8 cellular contexts compared by ENCODE assay signal in the genomic region with DNA sequence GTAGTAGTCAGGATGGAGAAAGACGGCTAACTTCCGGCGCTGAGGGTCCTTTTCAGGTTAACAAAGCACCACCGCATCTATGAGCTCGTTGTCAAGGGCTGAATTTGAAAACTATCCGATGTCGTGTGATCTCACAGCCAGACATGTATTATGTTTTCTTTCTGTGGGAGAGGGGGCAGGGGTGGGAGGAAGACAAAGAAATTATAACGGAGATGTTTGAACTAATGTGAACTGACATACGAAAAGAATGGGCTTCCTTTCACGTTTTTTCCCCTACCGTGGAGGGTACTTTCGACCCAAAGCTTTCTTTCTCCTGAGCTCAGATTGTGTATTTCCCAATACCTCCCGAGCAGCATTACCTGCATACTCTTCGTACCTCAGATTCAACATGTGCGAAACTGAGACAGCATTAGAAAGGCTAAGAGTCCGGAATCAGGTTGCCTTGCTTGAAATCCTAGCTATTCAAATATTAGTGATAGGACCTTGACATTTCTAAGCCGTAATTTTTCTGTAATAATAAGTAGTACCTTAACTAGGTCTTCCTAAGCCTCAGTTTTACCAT. TPM values are rescaled to one million over a fixed set of nuclear protein-coding genes. Genes with fewer than 3 reads are reported as not detected.
DNase-seq lines count a peak whose midpoint lies in the region; ATAC-seq and TF ChIP-seq lines count a peak whose summit lies in the region.

No MANE protein-coding gene starts in this region.

- H3K27ac ChIP-seq in angular gyrus (ENCODE audit: low read depth, low read length) (peak overlapping the region; percentile 76), suprapubic skin (peak overlapping the region; percentile 82)

- H3K4me3 ChIP-seq in suprapubic skin, result peak overlapping the region; percentile 87

- H3K36me3 ChIP-seq in suprapubic skin, result no peaks in the 10 kb centered on the region

- no peak for DNase-seq in activated CD4-positive, alpha-beta T cell treated with anti-CD3 and anti-CD28 coated beads, Interleukin-2, amount 10 ng/mL, durations not matched to agents 24 days and 14 days
- DNase-seq in activated CD4-positive, alpha-beta T cell treated with anti-CD3 and anti-CD28 coated beads for 1 hour, result no peak
- DNase-seq in left lobe of liver (ENCODE audit: low spot score) (no peak), suprapubic skin (ENCODE audit: low spot score in 2 of 2) (no peak), posterior vena cava (ENCODE audit: low spot score) (no peak), NCI-H774 (lab: John Stamatoyannopoulos, UW) (no peak)

- intact Hi-C loops in activated CD4-positive, alpha-beta T cell treated with anti-CD3 and anti-CD28 coated beads, Interleukin-2, amount 10 ng/mL, durations not matched to agents 24 days and 14 days (cut with micrococcal nuclease), result loop anchor here (5.0 kb wide), 1 partner anchor 62 kb away; no protein-coding TSS in a partner anchor
- intact Hi-C loops in posterior vena cava (cut with DNase I), result loop anchor here in 1 of 2 donors (2.0 kb wide), 1 partner anchor 18 kb away; no protein-coding TSS in a partner anchor

- no peaks in the 10 kb centered on the region for H3K9me3 Mint-ChIP-seq in activated CD4-positive, alpha-beta T cell treated with anti-CD3 and anti-CD28 coated beads, Interleukin-2, amount 10 ng/mL, durations not matched to agents 24 days and 14 days

- peak; percentile 17 for ATAC-seq in left lobe of liver
- no peak for ATAC-seq in HG02852 (IDR thresholded peaks at IDR 0.05; ENCODE audit: unreplicated experiment)

- no peaks in the 10 kb centered on the region for H3K9me3 ChIP-seq in suprapubic skin

- peaks cover 31% of the 10 kb centered on the region for H3K27me3 Mint-ChIP-seq in activated CD4-positive, alpha-beta T cell treated with anti-CD3 and anti-CD28 coated beads, Interleukin-2, amount 10 ng/mL, durations not matched to agents 24 days and 14 days

- peak overlapping the region; percentile 69 for H3K27ac Mint-ChIP-seq in activated CD4-positive, alpha-beta T cell treated with anti-CD3 and anti-CD28 coated beads, Interleukin-2, amount 10 ng/mL, durations not matched to agents 24 days and 14 days

- no peaks in the 10 kb centered on the region for H3K27me3 ChIP-seq in suprapubic skin

- no peak for TF ChIP-seq EP300 in suprapubic skin (IDR thresholded peaks at IDR 0.05)

- WGBS in suprapubic skin, result 20% methylated on average over 17 of the region's 17 CpGs

- no peak for TF ChIP-seq CTCF in suprapubic skin (IDR thresholded peaks at IDR 0.05)

- no peak for TF ChIP-seq POLR2A in suprapubic skin (IDR thresholded peaks at IDR 0.05)

- peaks cover 19% of the 10 kb centered on the region for H3K4me1 Mint-ChIP-seq in activated CD4-positive, alpha-beta T cell treated with anti-CD3 and anti-CD28 coated beads, Interleukin-2, amount 10 ng/mL, durations not matched to agents 24 days and 14 days

- peak overlapping the region; percentile 76 for H3K4me3 Mint-ChIP-seq in activated CD4-positive, alpha-beta T cell treated with anti-CD3 and anti-CD28 coated beads, Interleukin-2, amount 10 ng/mL, durations not matched to agents 24 days and 14 days

- peaks cover 24% of the 10 kb centered on the region for H3K4me1 ChIP-seq in suprapubic skin

- no peaks in the 10 kb centered on the region for H3K36me3 Mint-ChIP-seq in activated CD4-positive, alpha-beta T cell treated with anti-CD3 and anti-CD28 coated beads, Interleukin-2, amount 10 ng/mL, durations not matched to agents 24 days and 14 days (ENCODE audit: low read depth)

RNA-seq across cellular contexts. Expression of gene PAK1, which starts 0.7 kb away (rescaled TPM):
- total RNA-seq in activated CD4-positive, alpha-beta T cell treated with anti-CD3 and anti-CD28 coated beads, Interleukin-2, amount 10 ng/mL, durations not matched to agents 24 days and 14 days, result 32.1 and 33.1 TPM in 2 replicates
- total RNA-seq in left lobe of liver (8.8 TPM), suprapubic skin (10 to 100 TPM; 23.4 to 47.9 (median 28.9) TPM), posterior vena cava (10 to 100 TPM; 31.0 to 31.9 TPM)
